8 cellular contexts compared by ENCODE assay signal in genomic region chr1:155308493-155309422, GRCh38. TPM values are rescaled to one million over a fixed set of nuclear protein-coding genes. Genes with fewer than 3 reads are reported as not detected.
A peak's percentile ranks its signal among the peaks of the same experiment; 100 is the strongest.
DNase-seq lines count a peak whose midpoint lies in the region; ATAC-seq and TF ChIP-seq lines count a peak whose summit lies in the region.

FDPS (plus strand) TSS chr1:155308866; CDS start chr1:155309790, 924 bp downstream.

- H3K9me3 ChIP-seq in left ventricle myocardium inferior (replicated peaks) (no peaks in the 10 kb centered on the region), prostate gland (no peaks in the 10 kb centered on the region)

- H3K4me1 ChIP-seq in left ventricle myocardium inferior (peaks cover 35% of the 10 kb centered on the region), prostate gland (replicated peaks) (peaks cover 5% of the 10 kb centered on the region), urinary bladder (ENCODE audit: insufficient read depth) (peaks cover 3% of the 10 kb centered on the region)

- H3K4me3 ChIP-seq in left ventricle myocardium inferior (peak within 1 kb of the TSS; percentile 81), prostate gland (peak within 1 kb of the TSS; percentile 76 to 79), urinary bladder (ENCODE audit: low read depth, low read length) (peak within 1 kb of the TSS; percentile 70)

- WGBS in prostate gland = under 1% methylated on average over 48 of the region's 51 CpGs
- WGBS in urinary bladder = under 1% methylated on average over 51 of the region's 51 CpGs

- intact Hi-C loops in left ventricle myocardium inferior (cut with micrococcal nuclease) = no loop called here
- intact Hi-C loops in prostate gland (cut with DNase I) = loop anchor here (2.0 to 5.0 kb wide), 2 partner anchors 16 to 56 kb away; no protein-coding TSS in a partner anchor

- peak; percentile 99 to 100 for DNase-seq in NCI-H187 (lab: John Stamatoyannopoulos, UW)
- peak; percentile 89 to 100 (median 97) for DNase-seq in T-helper 2 cell
- DNase-seq in left ventricle myocardium inferior = peak; percentile 99
- peak; percentile 99 for DNase-seq in prostate gland (ENCODE audit: low spot score)

- H3K27me3 ChIP-seq in left ventricle myocardium inferior (ENCODE audit: low read depth) (no peaks in the 10 kb centered on the region), prostate gland (replicated peaks; ENCODE audit: insufficient read depth) (no peaks in the 10 kb centered on the region)

- ATAC-seq in GM18498 (IDR thresholded peaks at IDR 0.05; ENCODE audit: unreplicated experiment) (peak; percentile 95), HG02938 (IDR thresholded peaks at IDR 0.05; ENCODE audit: unreplicated experiment) (peak; percentile 93)

- H3K36me3 ChIP-seq in left ventricle myocardium inferior (peaks cover 19% of the 10 kb centered on the region), prostate gland (no peaks in the 10 kb centered on the region), urinary bladder (ENCODE audit: insufficient read depth) (no peaks in the 10 kb centered on the region)

- H3K27ac ChIP-seq in angular gyrus (ENCODE audit: low read depth, low read length) = peak within 1 kb of the TSS; percentile 72
- peak within 1 kb of the TSS; percentile 89 for H3K27ac ChIP-seq in left ventricle myocardium inferior (replicated peaks)
- peak within 1 kb of the TSS; percentile 89 to 92 for H3K27ac ChIP-seq in prostate gland
- peak within 1 kb of the TSS; percentile 68 for H3K27ac ChIP-seq in urinary bladder (ENCODE audit: low read depth)

- peak; percentile 45 for TF ChIP-seq CTCF in left ventricle myocardium inferior (IDR thresholded peaks at IDR 0.05; ENCODE audit: borderline replicate concordance)
- TF ChIP-seq CTCF in prostate gland (IDR thresholded peaks at IDR 0.05) = peak in 2 of 4 experiments; percentile 58 to 72

- TF ChIP-seq POLR2A in prostate gland (IDR thresholded peaks at IDR 0.05) = peak; percentile 62

RNA-seq across cellular contexts. Expression of gene FDPS, which starts in this region (rescaled TPM):
- total RNA-seq in left ventricle myocardium inferior (75.0 TPM), prostate gland (100 to 1,000 TPM in 1 of 2 donors, 10 to 100 TPM in 1; 59.6 to 100 TPM), urinary bladder (73.1 TPM)
- 92.6 TPM for polyA plus RNA-seq in urinary bladder

Comparison
In these comparisons a context has a peak if more than half of its experiments do, and no peak if none do; other contexts are left out.
1. Peak in every context shown above with its lines: DNase-seq, ATAC-seq, H3K4me3 ChIP-seq and H3K27ac ChIP-seq.